Comparison of ENCODE assay signal across 25 cellular contexts in genomic region chr1:231763481-231763880, GRCh38.
"Had no signal": no experiment of that assay in that cellular context is flagged by ENCODE, and none has a peak within 500 bp of the region (broad histone marks: within the 10 kb centered on the region; RNA-seq: fewer than 3 reads in every experiment).

No MANE protein-coding gene starts in this region.

- H3K27me3 Mint-ChIP-seq: memory B cell, naive B cell, type B pancreatic cell had no signal

- H3K27ac ChIP-seq: esophagus squamous epithelium, gastroesophageal sphincter, left ventricle myocardium inferior, lower lobe of right lung, psoas muscle, right lobe of liver, suprapubic skin, thyroid gland, uterus had no signal

- H3K27me3 ChIP-seq: esophagus squamous epithelium, gastroesophageal sphincter, right lobe of liver, suprapubic skin, thyroid gland, uterus had no signal

- H3K4me3 ChIP-seq: esophagus squamous epithelium, gastroesophageal sphincter, left ventricle myocardium inferior, lower lobe of right lung, psoas muscle, right lobe of liver, suprapubic skin, thyroid gland, uterus had no signal

- H3K9me3 Mint-ChIP-seq: immature natural killer cell; memory B cell; naive B cell; nephron progenitor cell; stimulated activated effector memory CD8-positive, alpha-beta T cell treated with anti-CD3 and anti-CD28 coated beads, Interleukin-12 subunit alpha, Interleukin-12 subunit beta, amount 100 ng/mL, for 72 hours; type B pancreatic cell had no signal

- H3K4me3 Mint-ChIP-seq: immature natural killer cell; memory B cell; naive B cell; nephron progenitor cell; stimulated activated effector memory CD8-positive, alpha-beta T cell treated with anti-CD3 and anti-CD28 coated beads, Interleukin-12 subunit alpha, Interleukin-12 subunit beta, amount 100 ng/mL, for 72 hours; type B pancreatic cell had no signal

- DNase-seq: dermis blood vessel endothelial cell; esophagus squamous epithelium; foreskin fibroblast; glutamatergic neuron; immature natural killer cell; kidney; left cardiac atrium; left ventricle myocardium inferior; lower lobe of right lung; midbrain; naive B cell; nephron progenitor cell; psoas muscle; retina; right lobe of liver; stimulated activated CD4-positive, alpha-beta T cell treated with anti-CD3 and anti-CD28 coated beads, Interleukin-4, amount 100 ng/mL, for 1 hour; stimulated activated CD8-positive, alpha-beta memory T cell treated with anti-CD3 and anti-CD28 coated beads, Interleukin-4, amount 100 ng/mL, for 48 hours; stimulated activated naive CD8-positive, alpha-beta T cell treated with anti-CD3 and anti-CD28 coated beads, Interleukin-15, Interleukin-2, amounts not matched to agents 100 U/mL and 50 U/mL, for 24 hours; thyroid gland; uterus had no signal

- H3K9me3 ChIP-seq: esophagus squamous epithelium, gastroesophageal sphincter, left ventricle myocardium inferior, lower lobe of right lung, psoas muscle, right lobe of liver, suprapubic skin, thyroid gland, uterus had no signal

- H3K4me1 Mint-ChIP-seq: immature natural killer cell; memory B cell; stimulated activated effector memory CD8-positive, alpha-beta T cell treated with anti-CD3 and anti-CD28 coated beads, Interleukin-12 subunit alpha, Interleukin-12 subunit beta, amount 100 ng/mL, for 72 hours had no signal

- H3K27ac Mint-ChIP-seq: immature natural killer cell, memory B cell, nephron progenitor cell, type B pancreatic cell had no signal

- H3K36me3 Mint-ChIP-seq: stimulated activated effector memory CD8-positive, alpha-beta T cell treated with anti-CD3 and anti-CD28 coated beads, Interleukin-12 subunit alpha, Interleukin-12 subunit beta, amount 100 ng/mL, for 72 hours; type B pancreatic cell had no signal

- ATAC-seq: gastroesophageal sphincter; left cardiac atrium; lower lobe of right lung; psoas muscle; right lobe of liver; stimulated activated effector memory CD8-positive, alpha-beta T cell treated with anti-CD3 and anti-CD28 coated beads, Interleukin-12 subunit alpha, Interleukin-12 subunit beta, amount 100 ng/mL, for 72 hours; stimulated activated naive CD8-positive, alpha-beta T cell treated with anti-CD3 and anti-CD28 coated beads, Interleukin-15, Interleukin-2, amounts not matched to agents 100 U/mL and 50 U/mL, for 24 hours had no signal
